ENCODE assay signal across 9 cellular contexts in genomic region chr18:57091231-57091630, GRCh38. TPM values are rescaled to one million over a fixed set of nuclear protein-coding genes. Genes with fewer than 3 reads are reported as not detected.
"Had no signal": no experiment of that assay in that cellular context is flagged by ENCODE, and none has a peak within 500 bp of the region (broad histone marks: within the 10 kb centered on the region; RNA-seq: fewer than 3 reads in every experiment).

No MANE protein-coding gene starts in this region.

- H3K27ac ChIP-seq: KMS-11 had no signal

- DNase-seq: GOT3, H9, HCEC 1CT, Karpas-422, KBM-7 had no signal

- FAIRE-seq: H54, HTR-8/SVneo had no signal

- H3K9ac ChIP-seq: KMS-11 had no signal

- H3K4me2 ChIP-seq: KMS-11 had no signal

RNA-seq across cellular contexts. Expression of gene BOD1L2, which starts 55.7 kb away (rescaled TPM):
- total RNA-seq: H9, HT-29 had no signal
